26 cellular contexts compared by ENCODE assay signal in the genomic region with DNA sequence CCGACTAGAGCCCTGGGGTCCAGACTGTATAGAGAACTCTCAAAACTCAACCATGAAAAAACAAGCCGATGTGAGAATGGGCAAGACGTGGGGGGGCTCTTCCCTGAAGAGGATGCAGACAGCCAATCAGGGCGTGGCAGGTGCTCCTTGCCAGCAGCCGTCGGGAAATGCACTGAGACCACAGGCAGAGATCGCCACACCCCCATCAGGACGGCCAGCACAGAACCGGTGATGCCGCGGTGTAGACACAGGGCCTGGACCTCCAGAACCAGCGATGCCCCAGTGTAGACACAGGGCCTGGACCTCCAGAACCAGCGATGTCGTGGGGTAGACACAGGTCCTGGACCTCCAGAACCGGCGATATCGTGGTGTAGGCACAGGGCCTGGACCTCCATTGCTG.
A peak's percentile ranks its signal among the peaks of the same experiment; 100 is the strongest.
DNase-seq lines count a peak whose midpoint lies in the region; ATAC-seq and TF ChIP-seq lines count a peak whose summit lies in the region.
"Had no signal": no experiment of that assay in that cellular context is flagged by ENCODE, and none has a peak within 500 bp of the region (broad histone marks: within the 10 kb centered on the region; RNA-seq: fewer than 3 reads in every experiment).

No MANE protein-coding gene starts in this region.

- H3K27me3 Mint-ChIP-seq in activated T-cell treated with anti-CD3 and anti-CD28 coated beads, Interleukin-2, amount 50 U/mL, for 24 hours, result no peaks in the 10 kb centered on the region
- no peaks in the 10 kb centered on the region for H3K27me3 Mint-ChIP-seq in activated T-cell treated with anti-CD3 and anti-CD28 coated beads, Interleukin-2, amount 50 U/mL, for 4 hours (ENCODE audit: low read depth)
- H3K27me3 Mint-ChIP-seq in CD4-positive, CD25-positive, alpha-beta regulatory T cell, result no peaks in the 10 kb centered on the region
- H3K27me3 Mint-ChIP-seq in activated naive CD8-positive, alpha-beta T cell treated with anti-CD3 and anti-CD28 coated beads for 36 hours, result no peaks in the 10 kb centered on the region
- H3K27me3 Mint-ChIP-seq in osteocyte (ENCODE audit: unreplicated experiment), result peaks cover 2% of the 10 kb centered on the region

- intact Hi-C loops in lower lobe of right lung (cut with DNase I), result no loop called here

- peak overlapping the region; percentile 7 for H3K27ac Mint-ChIP-seq in activated T-cell treated with anti-CD3 and anti-CD28 coated beads, Interleukin-2, amount 50 U/mL, for 24 hours
- H3K27ac Mint-ChIP-seq in CD4-positive, CD25-positive, alpha-beta regulatory T cell, result peak overlapping the region; percentile 95 to 99 (median 96)
- peak overlapping the region; percentile 1 for H3K27ac Mint-ChIP-seq in activated naive CD8-positive, alpha-beta T cell treated with anti-CD3 and anti-CD28 coated beads for 36 hours
- H3K27ac Mint-ChIP-seq in osteocyte (ENCODE audit: unreplicated experiment), result peak overlapping the region; percentile 72
- H3K27ac Mint-ChIP-seq: nephron progenitor cell, WTC11 had no signal

- H3K9me3 ChIP-seq in CD4-positive, CD25-positive, alpha-beta regulatory T cell (ENCODE audit: control insufficient read depth in 2 of 2, low read length in 2 of 2), result no peaks in the 10 kb centered on the region
- H3K9me3 ChIP-seq in lower lobe of right lung, result no peaks in the 10 kb centered on the region
- H3K9me3 ChIP-seq: BE2C, left lung had no signal

- H3K9me3 Mint-ChIP-seq in activated T-cell treated with anti-CD3 and anti-CD28 coated beads, Interleukin-2, amount 50 U/mL, for 24 hours, result no peaks in the 10 kb centered on the region
- no peaks in the 10 kb centered on the region for H3K9me3 Mint-ChIP-seq in activated T-cell treated with anti-CD3 and anti-CD28 coated beads, Interleukin-2, amount 50 U/mL, for 4 hours
- peaks cover 0 to 1% (median 0%) of the 10 kb centered on the region in 7 donors for H3K9me3 Mint-ChIP-seq in CD4-positive, CD25-positive, alpha-beta regulatory T cell
- peaks cover 1% of the 10 kb centered on the region for H3K9me3 Mint-ChIP-seq in activated naive CD8-positive, alpha-beta T cell treated with anti-CD3 and anti-CD28 coated beads for 36 hours
- H3K9me3 Mint-ChIP-seq in osteocyte (ENCODE audit: unreplicated experiment), result no peaks in the 10 kb centered on the region
- H3K9me3 Mint-ChIP-seq: nephron progenitor cell; T-helper 2 cell treated with Interferon-gamma antibody and Interleukin-4, amounts not matched to agents 5 μg/mL and 100 μg/mL, for 36 hours; WTC11 had no signal

- H3K4me3 ChIP-seq in CD4-positive, CD25-positive, alpha-beta regulatory T cell (ENCODE audit: low read depth, low read length), result no peak overlapping the region
- H3K4me3 ChIP-seq in lower lobe of right lung, result no peak overlapping the region
- H3K4me3 ChIP-seq: hepatocyte, left lung had no signal

- no peaks in the 10 kb centered on the region for H3K27me3 ChIP-seq in CD4-positive, CD25-positive, alpha-beta regulatory T cell (ENCODE audit: control insufficient read depth, insufficient read depth, low read length)
- no peaks in the 10 kb centered on the region for H3K27me3 ChIP-seq in lower lobe of right lung (ENCODE audit: low read depth)
- H3K27me3 ChIP-seq: BE2C, hepatocyte, left lung had no signal

- ATAC-seq in activated T-cell treated with anti-CD3 and anti-CD28 coated beads, Interleukin-2, amount 50 U/mL, for 4 hours, result no peak
- ATAC-seq in CD4-positive, CD25-positive, alpha-beta regulatory T cell (ENCODE audit: low read depth in 2 of 2), result no peak
- ATAC-seq in lower lobe of right lung, result no peak
- ATAC-seq: esophagus mucosa, left lung, WTC11 had no signal

- peaks cover 47% of the 10 kb centered on the region for H3K4me1 ChIP-seq in CD4-positive, CD25-positive, alpha-beta regulatory T cell (ENCODE audit: control insufficient read depth, insufficient read depth, low read length, poor library complexity, severe bottlenecking)
- peaks cover 14% of the 10 kb centered on the region for H3K4me1 ChIP-seq in lower lobe of right lung

- no peak overlapping the region for H3K27ac ChIP-seq in CD4-positive, CD25-positive, alpha-beta regulatory T cell (ENCODE audit: insufficient read depth, low read length, poor library complexity, severe bottlenecking)
- H3K27ac ChIP-seq in lower lobe of right lung, result no peak overlapping the region
- H3K27ac ChIP-seq: hepatocyte, left lung had no signal

- TF ChIP-seq CTCF in osteocyte (IDR thresholded peaks at IDR 0.05), result no peak
- TF ChIP-seq CTCF in lower lobe of right lung (IDR thresholded peaks at IDR 0.05), result no peak

- peaks cover 66% of the 10 kb centered on the region for H3K36me3 Mint-ChIP-seq in activated T-cell treated with anti-CD3 and anti-CD28 coated beads, Interleukin-2, amount 50 U/mL, for 24 hours (ENCODE audit: low read depth)
- H3K36me3 Mint-ChIP-seq in activated T-cell treated with anti-CD3 and anti-CD28 coated beads, Interleukin-2, amount 50 U/mL, for 4 hours (ENCODE audit: insufficient read depth), result peaks cover 9% of the 10 kb centered on the region
- peaks cover 22% of the 10 kb centered on the region for H3K36me3 Mint-ChIP-seq in CD4-positive, CD25-positive, alpha-beta regulatory T cell
- peaks cover 32% of the 10 kb centered on the region for H3K36me3 Mint-ChIP-seq in activated naive CD8-positive, alpha-beta T cell treated with anti-CD3 and anti-CD28 coated beads for 36 hours
- no peaks in the 10 kb centered on the region for H3K36me3 Mint-ChIP-seq in osteocyte (ENCODE audit: unreplicated experiment)
- H3K36me3 Mint-ChIP-seq: WTC11 had no signal

- no peaks in the 10 kb centered on the region for H3K36me3 ChIP-seq in CD4-positive, CD25-positive, alpha-beta regulatory T cell (ENCODE audit: control insufficient read depth, insufficient read depth, low read length)
- H3K36me3 ChIP-seq in lower lobe of right lung, result no peaks in the 10 kb centered on the region
- H3K36me3 ChIP-seq: BE2C had no signal

- DNase-seq in activated T-cell treated with anti-CD3 and anti-CD28 coated beads, Interleukin-2, amount 50 U/mL, for 24 hours, result no peak
- no peak for DNase-seq in activated T-cell treated with anti-CD3 and anti-CD28 coated beads, Interleukin-2, amount 50 U/mL, for 4 hours
- no peak for DNase-seq in CD4-positive, CD25-positive, alpha-beta regulatory T cell
- DNase-seq in activated naive CD8-positive, alpha-beta T cell treated with anti-CD3 and anti-CD28 coated beads for 36 hours, result no peak
- DNase-seq in osteocyte (ENCODE audit: extremely low spot score, unreplicated experiment), result no peak
- DNase-seq in lower lobe of right lung, result no peak
- no peak for DNase-seq in NOMO-1 treated with dmso at 0.1 percent for 144 hours (lab: John Stamatoyannopoulos, UW; ENCODE audit: unreplicated experiment)
- DNase-seq in NCI-H446 treated with DMSO at 0.1 percent for 48 hours (lab: John Stamatoyannopoulos, UW), result no peak
- DNase-seq: activated CD4-positive, alpha-beta T cell treated with anti-CD3 and anti-CD28 coated beads, Interleukin-2, amount 50 U/mL, for 4 hours; activated CD8-positive, alpha-beta memory T cell treated with anti-CD3 and anti-CD28 coated beads, Interleukin-2, amount 50 U/mL, for 48 hours; amniotic stem cell; BE2C; effector memory CD4-positive, alpha-beta T cell; EL; HCEC 1CT; midbrain; NCI-H1105; NCI-H2029 treated with DMSO at 0.1 percent for 48 hours; NCI-H446; nephron progenitor cell; stimulated activated CD8-positive, alpha-beta memory T cell treated with anti-CD3 and anti-CD28 coated beads, Interleukin-4, amount 100 ng/mL, for 48 hours had no signal

- H3K4me3 Mint-ChIP-seq in activated T-cell treated with anti-CD3 and anti-CD28 coated beads, Interleukin-2, amount 50 U/mL, for 24 hours, result no peak overlapping the region
- H3K4me3 Mint-ChIP-seq in activated T-cell treated with anti-CD3 and anti-CD28 coated beads, Interleukin-2, amount 50 U/mL, for 4 hours, result no peak overlapping the region
- H3K4me3 Mint-ChIP-seq in CD4-positive, CD25-positive, alpha-beta regulatory T cell, result peak overlapping the region in 2 of 4 donors; percentile 44 to 66
- no peak overlapping the region for H3K4me3 Mint-ChIP-seq in activated naive CD8-positive, alpha-beta T cell treated with anti-CD3 and anti-CD28 coated beads for 36 hours
- no peak overlapping the region for H3K4me3 Mint-ChIP-seq in osteocyte (ENCODE audit: unreplicated experiment)
- H3K4me3 Mint-ChIP-seq: nephron progenitor cell; T-helper 2 cell treated with Interferon-gamma antibody and Interleukin-4, amounts not matched to agents 5 μg/mL and 100 μg/mL, for 36 hours; WTC11 had no signal

- H3K4me1 Mint-ChIP-seq in activated T-cell treated with anti-CD3 and anti-CD28 coated beads, Interleukin-2, amount 50 U/mL, for 24 hours (ENCODE audit: low read depth), result peaks cover 78% of the 10 kb centered on the region
- H3K4me1 Mint-ChIP-seq in activated T-cell treated with anti-CD3 and anti-CD28 coated beads, Interleukin-2, amount 50 U/mL, for 4 hours (ENCODE audit: low read depth), result peaks cover 49% of the 10 kb centered on the region
- peaks cover 20 to 77% (median 28%) of the 10 kb centered on the region in 4 donors for H3K4me1 Mint-ChIP-seq in CD4-positive, CD25-positive, alpha-beta regulatory T cell
- H3K4me1 Mint-ChIP-seq in activated naive CD8-positive, alpha-beta T cell treated with anti-CD3 and anti-CD28 coated beads for 36 hours, result peaks cover 54% of the 10 kb centered on the region
- peaks cover 43% of the 10 kb centered on the region for H3K4me1 Mint-ChIP-seq in osteocyte (ENCODE audit: unreplicated experiment)

Comparison
In these comparisons a context has a peak if more than half of its experiments do, and no peak if none do; other contexts are left out.
1. H3K27ac Mint-ChIP-seq: peak in every context shown above with its lines; median percentile 96 in CD4-positive, CD25-positive, alpha-beta regulatory T cell; 72 in osteocyte; 7 in activated T-cell treated with anti-CD3 and anti-CD28 coated beads, Interleukin-2, amount 50 U/mL, for 24 hours; 1 in activated naive CD8-positive, alpha-beta T cell treated with anti-CD3 and anti-CD28 coated beads for 36 hours.